ENCODE assay signal across 1 cellular context in the genomic region with DNA sequence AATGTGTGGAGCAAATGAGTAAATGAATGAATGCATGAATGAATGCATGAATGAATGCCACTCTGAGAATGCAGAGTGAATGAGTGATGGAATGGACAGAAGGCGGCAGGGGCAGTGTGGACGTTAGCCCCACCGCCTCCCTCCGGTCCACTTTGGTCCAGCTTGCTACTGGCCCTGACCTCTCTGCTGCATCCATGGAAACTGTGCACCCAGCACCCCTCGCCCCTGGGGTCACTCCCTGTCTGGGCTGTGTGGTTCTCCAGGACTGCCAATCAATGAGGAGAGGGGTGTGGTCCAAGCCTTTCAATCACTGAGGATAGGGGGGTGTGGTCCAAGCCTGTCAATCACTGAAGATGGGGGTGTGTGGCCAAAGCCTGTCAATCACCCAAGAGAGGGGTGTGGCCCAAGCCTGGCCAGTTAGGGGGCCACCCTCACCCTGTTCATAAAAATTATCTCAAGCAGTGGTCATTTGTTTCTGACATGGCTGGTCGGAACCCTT.
TF ChIP-seq lines count a peak whose summit lies in the region.

No MANE protein-coding gene starts in this region.

TF ChIP-seq in HepG2, 621 proteins besides CTCF, POLR2A, EP300 and RAD21:
- TF ChIP-seq ZMYM3 (CRISPR knock-in tag; IDR thresholded peaks at IDR 0.05) (peak; percentile 39; the same call in 1 of the 2 replicates), ZNF878 (CRISPR knock-in tag; IDR thresholded peaks at IDR 0.05) (no peak), PBX2 (CRISPR knock-in tag; IDR thresholded peaks at IDR 0.05) (peak; percentile 92), ZSCAN21 (CRISPR knock-in tag; IDR thresholded peaks at IDR 0.05; ENCODE audit: borderline replicate concordance) (peak; percentile 77), ADNP (CRISPR knock-in tag; IDR thresholded peaks at IDR 0.05) (0 out of 2 replicates have a peak, but pooled peaks have one; percentile 39), SP5 (CRISPR knock-in tag; IDR thresholded peaks at IDR 0.05; ENCODE audit: borderline replicate concordance, low read depth) (peak; percentile 57; the same call in 1 of the 2 replicates), MEIS1 (CRISPR knock-in tag; IDR thresholded peaks at IDR 0.05; ENCODE audit: borderline replicate concordance) (peak; percentile 53; the same call in 1 of the 2 replicates), ZNF619 (CRISPR knock-in tag; IDR thresholded peaks at IDR 0.05) (no peak), ZNF24 (IDR thresholded peaks at IDR 0.05) (peak; percentile 93)
- TF ChIP-seq, protein P1, sequence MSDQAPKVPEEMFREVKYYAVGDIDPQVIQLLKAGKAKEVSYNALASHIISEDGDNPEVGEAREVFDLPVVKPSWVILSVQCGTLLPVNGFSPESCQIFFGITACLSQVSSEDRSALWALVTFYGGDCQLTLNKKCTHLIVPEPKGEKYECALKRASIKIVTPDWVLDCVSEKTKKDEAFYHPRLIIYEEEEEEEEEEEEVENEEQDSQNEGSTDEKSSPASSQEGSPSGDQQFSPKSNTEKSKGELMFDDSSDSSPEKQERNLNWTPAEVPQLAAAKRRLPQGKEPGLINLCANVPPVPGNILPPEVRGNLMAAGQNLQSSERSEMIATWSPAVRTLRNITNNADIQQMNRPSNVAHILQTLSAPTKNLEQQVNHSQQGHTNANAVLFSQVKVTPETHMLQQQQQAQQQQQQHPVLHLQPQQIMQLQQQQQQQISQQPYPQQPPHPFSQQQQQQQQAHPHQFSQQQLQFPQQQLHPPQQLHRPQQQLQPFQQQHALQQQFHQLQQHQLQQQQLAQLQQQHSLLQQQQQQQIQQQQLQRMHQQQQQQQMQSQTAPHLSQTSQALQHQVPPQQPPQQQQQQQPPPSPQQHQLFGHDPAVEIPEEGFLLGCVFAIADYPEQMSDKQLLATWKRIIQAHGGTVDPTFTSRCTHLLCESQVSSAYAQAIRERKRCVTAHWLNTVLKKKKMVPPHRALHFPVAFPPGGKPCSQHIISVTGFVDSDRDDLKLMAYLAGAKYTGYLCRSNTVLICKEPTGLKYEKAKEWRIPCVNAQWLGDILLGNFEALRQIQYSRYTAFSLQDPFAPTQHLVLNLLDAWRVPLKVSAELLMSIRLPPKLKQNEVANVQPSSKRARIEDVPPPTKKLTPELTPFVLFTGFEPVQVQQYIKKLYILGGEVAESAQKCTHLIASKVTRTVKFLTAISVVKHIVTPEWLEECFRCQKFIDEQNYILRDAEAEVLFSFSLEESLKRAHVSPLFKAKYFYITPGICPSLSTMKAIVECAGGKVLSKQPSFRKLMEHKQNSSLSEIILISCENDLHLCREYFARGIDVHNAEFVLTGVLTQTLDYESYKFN (CRISPR knock-in tag; conservative IDR thresholded peaks at IDR 0.05) = no peak
- TF ChIP-seq, protein P2, sequence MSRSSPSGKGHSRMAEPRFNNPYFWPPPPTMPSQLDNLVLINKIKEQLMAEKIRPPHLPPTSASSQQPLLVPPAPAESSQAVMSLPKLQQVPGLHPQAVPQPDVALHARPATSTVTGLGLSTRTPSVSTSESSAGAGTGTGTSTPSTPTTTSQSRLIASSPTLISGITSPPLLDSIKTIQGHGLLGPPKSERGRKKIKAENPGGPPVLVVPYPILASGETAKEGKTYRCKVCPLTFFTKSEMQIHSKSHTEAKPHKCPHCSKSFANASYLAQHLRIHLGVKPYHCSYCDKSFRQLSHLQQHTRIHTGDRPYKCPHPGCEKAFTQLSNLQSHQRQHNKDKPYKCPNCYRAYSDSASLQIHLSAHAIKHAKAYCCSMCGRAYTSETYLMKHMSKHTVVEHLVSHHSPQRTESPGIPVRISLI (CRISPR knock-in tag; IDR thresholded peaks at IDR 0.05; ENCODE audit: borderline replicate concordance) = no peak
